In genomic region chr10:77386365-77386764, GRCh38 we compare ENCODE assay signal across 19 cellular contexts.
A peak's percentile ranks its signal among the peaks of the same experiment; 100 is the strongest.
DNase-seq lines count a peak whose midpoint lies in the region; ATAC-seq and TF ChIP-seq lines count a peak whose summit lies in the region.
"Had no signal": no experiment of that assay in that cellular context is flagged by ENCODE, and none has a peak within 500 bp of the region (broad histone marks: within the 10 kb centered on the region; RNA-seq: fewer than 3 reads in every experiment).

No MANE protein-coding gene starts in this region.

- peak overlapping the region; percentile 20 for H3K27ac Mint-ChIP-seq in CD8-positive, alpha-beta T cell
- H3K27ac Mint-ChIP-seq in activated naive CD8-positive, alpha-beta T cell treated with anti-CD3 and anti-CD28 coated beads for 36 hours, result peak overlapping the region; percentile 65
- no peak overlapping the region for H3K27ac Mint-ChIP-seq in WTC11
- H3K27ac Mint-ChIP-seq in stimulated activated naive B cell treated with anti-CD40 and anti-IgM and Interleukin-4, amounts not matched to agents 10 μg/mL and 1 μg/mL and 100 μg/mL, for 72 hours, result no peak overlapping the region
- H3K27ac Mint-ChIP-seq: neural progenitor cell; T-helper 1 cell treated with Interleukin-12 subunit alpha and Interleukin-12 subunit beta and Interleukin-4 antibody, amounts not matched to agents 30 μg/mL and 1 μg/mL, for 36 hours had no signal

- H3K36me3 ChIP-seq in CD8-positive, alpha-beta T cell (ENCODE audit: insufficient read depth, low read length), result no peaks in the 10 kb centered on the region
- H3K36me3 ChIP-seq in esophagus muscularis mucosa (no peaks in the 10 kb centered on the region), skeletal muscle satellite cell (ENCODE audit: insufficient read depth, low read length) (no peaks in the 10 kb centered on the region)
- H3K36me3 ChIP-seq: neural progenitor cell, tibial nerve had no signal

- no peak overlapping the region for H3K27ac ChIP-seq in CD8-positive, alpha-beta T cell (ENCODE audit: low read depth, low read length)
- H3K27ac ChIP-seq in esophagus muscularis mucosa (replicated peaks in 1 of 4), result peak overlapping the region; percentile 5 to 82 (median 30)
- H3K27ac ChIP-seq: neural progenitor cell, VCaP had no signal

- POLR2A ChIA-PET in CD8-positive, alpha-beta T cell (lab: Charles Lee), result interaction anchor here (1.5 kb wide), 1 partner anchor 9 kb away, joined by 4 read pairs; no protein-coding TSS in a partner anchor
- POLR2A ChIA-PET in WTC11 (lab: Charles Lee), result interaction anchor here (0.8 kb wide), 1 partner anchor 249 kb away, joined by 3 read pairs; no protein-coding TSS in a partner anchor

- no peak for DNase-seq in CD8-positive, alpha-beta T cell
- no peak for DNase-seq in activated naive CD8-positive, alpha-beta T cell treated with anti-CD3 and anti-CD28 coated beads for 36 hours
- no peak for DNase-seq in esophagus muscularis mucosa (ENCODE audit: extremely low spot score)
- DNase-seq in COLO668 (lab: John Stamatoyannopoulos, UW; ENCODE audit: unreplicated experiment), result no peak
- no peak for DNase-seq in NCI-H446 treated with DMSO at 0.1 percent for 48 hours (lab: John Stamatoyannopoulos, UW)
- no peak for DNase-seq in WTC11 (ENCODE audit: low spot score)
- no peak for DNase-seq in stimulated activated naive B cell treated with anti-CD40 and anti-IgM and Interleukin-4, amounts not matched to agents 10 μg/mL and 1 μg/mL and 100 μg/mL, for 72 hours
- DNase-seq: activated CD4-positive, alpha-beta T cell treated with anti-CD3 and anti-CD28 coated beads, Interleukin-2, amount 50 U/mL, for 48 hours; activated naive CD4-positive, alpha-beta T cell; cortex of kidney; GOT3; NCI-H774; SHP77 treated with DMSO at 0.1 percent for 48 hours had no signal

- H3K4me1 Mint-ChIP-seq in CD8-positive, alpha-beta T cell (ENCODE audit: low read depth), result peaks cover 21% of the 10 kb centered on the region
- peaks cover 19% of the 10 kb centered on the region for H3K4me1 Mint-ChIP-seq in activated naive CD8-positive, alpha-beta T cell treated with anti-CD3 and anti-CD28 coated beads for 36 hours
- H3K4me1 Mint-ChIP-seq in WTC11, result peaks cover 37% of the 10 kb centered on the region
- no peaks in the 10 kb centered on the region for H3K4me1 Mint-ChIP-seq in stimulated activated naive B cell treated with anti-CD40 and anti-IgM and Interleukin-4, amounts not matched to agents 10 μg/mL and 1 μg/mL and 100 μg/mL, for 72 hours

- ATAC-seq in CD8-positive, alpha-beta T cell, result no peak
- ATAC-seq in WTC11, result no peak
- ATAC-seq in stimulated activated naive B cell treated with anti-CD40 and anti-IgM and Interleukin-4, amounts not matched to agents 10 μg/mL and 1 μg/mL and 100 μg/mL, for 72 hours (replicated peaks), result no peak
- ATAC-seq: left lobe of liver had no signal

- peak overlapping the region; percentile 40 for H3K9ac ChIP-seq in skeletal muscle satellite cell (ENCODE audit: low read depth, low read length)
- H3K9ac ChIP-seq: neural progenitor cell had no signal

- CTCF ChIA-PET in CD8-positive, alpha-beta T cell (lab: Charles Lee), result no interaction called here
- CTCF ChIA-PET in WTC11 (lab: Charles Lee), result interaction anchor here (1.3 to 1.9 kb wide), 2 partner anchors 212 to 325 kb away, joined by 3 to 4 read pairs; no protein-coding TSS in a partner anchor

- no peaks in the 10 kb centered on the region for H3K27me3 ChIP-seq in CD8-positive, alpha-beta T cell (ENCODE audit: insufficient read depth, low read length)
- H3K27me3 ChIP-seq in esophagus muscularis mucosa, result no peaks in the 10 kb centered on the region
- no peaks in the 10 kb centered on the region for H3K27me3 ChIP-seq in skeletal muscle satellite cell (ENCODE audit: control insufficient read depth, insufficient read depth, low read length)
- H3K27me3 ChIP-seq: neural progenitor cell, tibial nerve had no signal

- no peak overlapping the region for H3K4me3 Mint-ChIP-seq in CD8-positive, alpha-beta T cell
- H3K4me3 Mint-ChIP-seq in activated naive CD8-positive, alpha-beta T cell treated with anti-CD3 and anti-CD28 coated beads for 36 hours, result no peak overlapping the region
- no peak overlapping the region for H3K4me3 Mint-ChIP-seq in WTC11
- no peak overlapping the region for H3K4me3 Mint-ChIP-seq in stimulated activated naive B cell treated with anti-CD40 and anti-IgM and Interleukin-4, amounts not matched to agents 10 μg/mL and 1 μg/mL and 100 μg/mL, for 72 hours
- H3K4me3 Mint-ChIP-seq: neural progenitor cell; T-helper 1 cell treated with Interleukin-12 subunit alpha and Interleukin-12 subunit beta and Interleukin-4 antibody, amounts not matched to agents 30 μg/mL and 1 μg/mL, for 36 hours had no signal

- no peaks in the 10 kb centered on the region for H3K9me3 Mint-ChIP-seq in CD8-positive, alpha-beta T cell
- no peaks in the 10 kb centered on the region for H3K9me3 Mint-ChIP-seq in activated naive CD8-positive, alpha-beta T cell treated with anti-CD3 and anti-CD28 coated beads for 36 hours
- no peaks in the 10 kb centered on the region for H3K9me3 Mint-ChIP-seq in WTC11
- no peaks in the 10 kb centered on the region for H3K9me3 Mint-ChIP-seq in stimulated activated naive B cell treated with anti-CD40 and anti-IgM and Interleukin-4, amounts not matched to agents 10 μg/mL and 1 μg/mL and 100 μg/mL, for 72 hours
- H3K9me3 Mint-ChIP-seq: neural progenitor cell; T-helper 1 cell treated with Interleukin-12 subunit alpha and Interleukin-12 subunit beta and Interleukin-4 antibody, amounts not matched to agents 30 μg/mL and 1 μg/mL, for 36 hours had no signal

- no peak for TF ChIP-seq POLR2A in esophagus muscularis mucosa (IDR thresholded peaks at IDR 0.05; ENCODE audit: low read depth)

- intact Hi-C loops in CD8-positive, alpha-beta T cell (cut with DNase I, micrococcal nuclease), result loop anchor here in 1 of 2 experiments (5.0 kb wide), 1 partner anchor 124 kb away; no protein-coding TSS in a partner anchor
- intact Hi-C loops in esophagus muscularis mucosa (cut with DNase I), result no loop called here

- no peaks in the 10 kb centered on the region for H3K9me3 ChIP-seq in CD8-positive, alpha-beta T cell (ENCODE audit: low read length)
- no peaks in the 10 kb centered on the region for H3K9me3 ChIP-seq in esophagus muscularis mucosa
- H3K9me3 ChIP-seq in skeletal muscle satellite cell (replicated peaks; ENCODE audit: low read length), result no peaks in the 10 kb centered on the region
- H3K9me3 ChIP-seq: tibial nerve had no signal

- H3K4me2 ChIP-seq in skeletal muscle satellite cell (ENCODE audit: low read length), result peak overlapping the region; percentile 41
- H3K4me2 ChIP-seq: neural progenitor cell had no signal

- H3K36me3 Mint-ChIP-seq in CD8-positive, alpha-beta T cell, result no peaks in the 10 kb centered on the region
- H3K36me3 Mint-ChIP-seq in activated naive CD8-positive, alpha-beta T cell treated with anti-CD3 and anti-CD28 coated beads for 36 hours, result no peaks in the 10 kb centered on the region
- H3K36me3 Mint-ChIP-seq in WTC11, result no peaks in the 10 kb centered on the region
- H3K36me3 Mint-ChIP-seq in stimulated activated naive B cell treated with anti-CD40 and anti-IgM and Interleukin-4, amounts not matched to agents 10 μg/mL and 1 μg/mL and 100 μg/mL, for 72 hours, result no peaks in the 10 kb centered on the region
- H3K36me3 Mint-ChIP-seq: neural progenitor cell had no signal

- H3K27me3 Mint-ChIP-seq in CD8-positive, alpha-beta T cell (ENCODE audit: low read depth), result no peaks in the 10 kb centered on the region
- no peaks in the 10 kb centered on the region for H3K27me3 Mint-ChIP-seq in activated naive CD8-positive, alpha-beta T cell treated with anti-CD3 and anti-CD28 coated beads for 36 hours
- no peaks in the 10 kb centered on the region for H3K27me3 Mint-ChIP-seq in WTC11 (ENCODE audit: low read depth)
- peaks cover 5 to 10% of the 10 kb centered on the region in 2 donors for H3K27me3 Mint-ChIP-seq in stimulated activated naive B cell treated with anti-CD40 and anti-IgM and Interleukin-4, amounts not matched to agents 10 μg/mL and 1 μg/mL and 100 μg/mL, for 72 hours

- TF ChIP-seq EP300 in esophagus muscularis mucosa (IDR thresholded peaks at IDR 0.05), result no peak

- peaks cover 20% of the 10 kb centered on the region for H3K4me1 ChIP-seq in CD8-positive, alpha-beta T cell (ENCODE audit: insufficient read depth, low read length)
- H3K4me1 ChIP-seq in esophagus muscularis mucosa (peaks cover 5 to 58% (median 55%) of the 10 kb centered on the region in 4 donors), skeletal muscle satellite cell (ENCODE audit: control insufficient read depth, insufficient read depth, low read length) (peaks cover 31% of the 10 kb centered on the region)

- TF ChIP-seq CTCF in CD8-positive, alpha-beta T cell (IDR thresholded peaks at IDR 0.05), result no peak
- no peak for TF ChIP-seq CTCF in esophagus muscularis mucosa (IDR thresholded peaks at IDR 0.05)
- TF ChIP-seq CTCF in WTC11 (IDR thresholded peaks at IDR 0.05), result no peak

- WGBS in esophagus muscularis mucosa, result 75% methylated on average over 4 of the region's 4 CpGs

- no peak overlapping the region for H3K4me3 ChIP-seq in CD8-positive, alpha-beta T cell (ENCODE audit: low read depth, low read length)
- H3K4me3 ChIP-seq in esophagus muscularis mucosa, result no peak overlapping the region
- H3K4me3 ChIP-seq in skeletal muscle satellite cell (ENCODE audit: low read length), result no peak overlapping the region
- H3K4me3 ChIP-seq: neural progenitor cell, tibial nerve had no signal

TF ChIP-seq in WTC11, 78 proteins besides CTCF, POLR2A, EP300 and RAD21:
- TF ChIP-seq ATF2 (CRISPR knock-in tag; IDR thresholded peaks at IDR 0.05; ENCODE audit: borderline replicate concordance, low read depth) (no peak), E2F4 (CRISPR knock-in tag; IDR thresholded peaks at IDR 0.05; ENCODE audit: borderline replicate concordance, low read depth) (no peak), TCF7 (CRISPR knock-in tag; IDR thresholded peaks at IDR 0.05; ENCODE audit: low read depth) (no peak)

Comparison
In these comparisons a context has a peak if more than half of its experiments do, and no peak if none do; other contexts are left out.
1. H3K27ac Mint-ChIP-seq: peak in CD8-positive, alpha-beta T cell (single experiment) and activated naive CD8-positive, alpha-beta T cell treated with anti-CD3 and anti-CD28 coated beads for 36 hours (single experiment); none in WTC11 (single experiment) and stimulated activated naive B cell treated with anti-CD40 and anti-IgM and Interleukin-4, amounts not matched to agents 10 μg/mL and 1 μg/mL and 100 μg/mL, for 72 hours (single experiment).